Comparison of ENCODE assay signal across 22 cellular contexts in the genomic region with DNA sequence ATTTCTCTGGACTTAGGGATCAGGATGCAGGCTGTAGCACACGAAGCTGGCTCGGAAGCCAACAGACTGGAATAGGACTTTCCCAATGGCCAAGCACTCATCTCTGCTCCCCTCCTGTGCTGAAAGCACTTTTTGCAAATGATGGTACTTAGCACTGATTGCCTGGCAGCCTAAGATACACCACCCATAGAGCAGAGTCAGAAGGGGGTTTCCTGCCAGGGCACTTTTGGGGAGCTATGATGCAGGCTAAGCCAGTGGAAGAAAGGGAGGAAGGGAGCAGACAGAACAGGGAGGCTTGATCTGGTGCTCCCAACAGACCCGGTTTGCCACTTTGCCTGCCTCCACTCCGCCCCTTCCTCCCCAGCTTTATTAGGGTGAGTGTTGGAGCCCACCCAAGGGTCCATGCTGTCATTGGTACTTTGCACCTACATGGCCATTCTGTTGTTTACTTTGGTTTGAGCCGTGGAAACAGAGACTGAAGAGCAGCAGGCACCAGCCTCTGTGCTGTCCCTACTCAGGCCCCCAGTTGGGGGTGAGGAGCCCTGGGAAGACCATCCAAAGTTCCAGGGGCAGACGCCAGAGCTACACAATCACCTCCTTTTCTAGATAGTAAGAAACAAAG. TPM values are rescaled to one million over a fixed set of nuclear protein-coding genes. Genes with fewer than 3 reads are reported as not detected.
"Had no signal": no experiment of that assay in that cellular context is flagged by ENCODE, and none has a peak within 500 bp of the region (broad histone marks: within the 10 kb centered on the region; RNA-seq: fewer than 3 reads in every experiment).

No MANE protein-coding gene starts in this region.

- H3K4me1 Mint-ChIP-seq: activated naive CD8-positive, alpha-beta T cell treated with anti-CD3 and anti-CD28 coated beads for 36 hours; activated T-helper 17 cell treated with anti-CD3 and anti-CD28 coated beads, Interleukin-2, amount 50 U/mL, for 72 hours; naive thymus-derived CD4-positive, alpha-beta T cell had no signal

- H3K27me3 ChIP-seq: esophagus muscularis mucosa, thyroid gland had no signal

- H3K27ac ChIP-seq: esophagus muscularis mucosa, lower lobe of right lung, thyroid gland had no signal

- H3K4me3 Mint-ChIP-seq: activated naive CD8-positive, alpha-beta T cell treated with anti-CD3 and anti-CD28 coated beads for 36 hours; activated T-cell treated with anti-CD3 and anti-CD28 coated beads, Interleukin-2, amount 50 U/mL, for 24 hours; activated T-helper 17 cell treated with anti-CD3 and anti-CD28 coated beads, Interleukin-2, amount 50 U/mL, for 72 hours; naive thymus-derived CD4-positive, alpha-beta T cell had no signal

- H3K27me3 Mint-ChIP-seq: activated T-cell treated with anti-CD3 and anti-CD28 coated beads, Interleukin-2, amount 50 U/mL, for 24 hours; activated T-helper 17 cell treated with anti-CD3 and anti-CD28 coated beads, Interleukin-2, amount 50 U/mL, for 72 hours; progenitor cell of endocrine pancreas had no signal

- H3K4me1 ChIP-seq: esophagus muscularis mucosa, lower lobe of right lung, thyroid gland had no signal

- H3K27ac Mint-ChIP-seq: activated naive CD8-positive, alpha-beta T cell treated with anti-CD3 and anti-CD28 coated beads for 36 hours; activated T-cell treated with anti-CD3 and anti-CD28 coated beads, Interleukin-2, amount 50 U/mL, for 24 hours; activated T-helper 17 cell treated with anti-CD3 and anti-CD28 coated beads, Interleukin-2, amount 50 U/mL, for 72 hours; naive thymus-derived CD4-positive, alpha-beta T cell; progenitor cell of endocrine pancreas had no signal

- H3K9me3 ChIP-seq: esophagus muscularis mucosa, lower lobe of right lung, thyroid gland had no signal

- H3K36me3 ChIP-seq: esophagus muscularis mucosa, lower lobe of right lung, thyroid gland had no signal

- DNase-seq: activated CD8-positive, alpha-beta memory T cell treated with anti-CD3 and anti-CD28 coated beads for 24 hours; activated CD8-positive, alpha-beta memory T cell treated with anti-CD3 and anti-CD28 coated beads, Interleukin-2, amount 50 U/mL, for 4 hours; activated naive CD8-positive, alpha-beta T cell treated with anti-CD3 and anti-CD28 coated beads for 36 hours; activated T-cell treated with anti-CD3 and anti-CD28 coated beads, Interleukin-2, amount 50 U/mL, for 24 hours; central memory CD4-positive, alpha-beta T cell; dermis blood vessel endothelial cell; effector memory CD4-positive, alpha-beta T cell; hippocampal formation; islet precursor cell; left cardiac atrium; lower lobe of right lung; mesendoderm; naive thymus-derived CD4-positive, alpha-beta T cell; retina; stimulated activated CD4-positive, alpha-beta T cell treated with anti-CD3 and anti-CD28 coated beads, Interleukin-2, amount 100 ng/mL, for 48 hours; stimulated activated naive CD4-positive, alpha-beta T cell; T-helper 1 cell; T-helper 9 cell; thyroid gland had no signal

- H3K36me3 Mint-ChIP-seq: activated naive CD8-positive, alpha-beta T cell treated with anti-CD3 and anti-CD28 coated beads for 36 hours; naive thymus-derived CD4-positive, alpha-beta T cell had no signal

- ATAC-seq: activated T-helper 17 cell treated with anti-CD3 and anti-CD28 coated beads, Interleukin-2, amount 50 U/mL, for 72 hours; left cardiac atrium; naive thymus-derived CD4-positive, alpha-beta T cell had no signal

- H3K9me3 Mint-ChIP-seq: activated naive CD8-positive, alpha-beta T cell treated with anti-CD3 and anti-CD28 coated beads for 36 hours; activated T-cell treated with anti-CD3 and anti-CD28 coated beads, Interleukin-2, amount 50 U/mL, for 24 hours; activated T-helper 17 cell treated with anti-CD3 and anti-CD28 coated beads, Interleukin-2, amount 50 U/mL, for 72 hours; naive thymus-derived CD4-positive, alpha-beta T cell had no signal

- H3K4me3 ChIP-seq: esophagus muscularis mucosa, lower lobe of right lung, thyroid gland had no signal

RNA-seq across cellular contexts. Expression of a gene that starts 15.9 kb away (rescaled TPM):
- polyA plus RNA-seq: naive thymus-derived CD4-positive, alpha-beta T cell had no signal
